Comparison of ENCODE assay signal across 8 cellular contexts in the genomic region with DNA sequence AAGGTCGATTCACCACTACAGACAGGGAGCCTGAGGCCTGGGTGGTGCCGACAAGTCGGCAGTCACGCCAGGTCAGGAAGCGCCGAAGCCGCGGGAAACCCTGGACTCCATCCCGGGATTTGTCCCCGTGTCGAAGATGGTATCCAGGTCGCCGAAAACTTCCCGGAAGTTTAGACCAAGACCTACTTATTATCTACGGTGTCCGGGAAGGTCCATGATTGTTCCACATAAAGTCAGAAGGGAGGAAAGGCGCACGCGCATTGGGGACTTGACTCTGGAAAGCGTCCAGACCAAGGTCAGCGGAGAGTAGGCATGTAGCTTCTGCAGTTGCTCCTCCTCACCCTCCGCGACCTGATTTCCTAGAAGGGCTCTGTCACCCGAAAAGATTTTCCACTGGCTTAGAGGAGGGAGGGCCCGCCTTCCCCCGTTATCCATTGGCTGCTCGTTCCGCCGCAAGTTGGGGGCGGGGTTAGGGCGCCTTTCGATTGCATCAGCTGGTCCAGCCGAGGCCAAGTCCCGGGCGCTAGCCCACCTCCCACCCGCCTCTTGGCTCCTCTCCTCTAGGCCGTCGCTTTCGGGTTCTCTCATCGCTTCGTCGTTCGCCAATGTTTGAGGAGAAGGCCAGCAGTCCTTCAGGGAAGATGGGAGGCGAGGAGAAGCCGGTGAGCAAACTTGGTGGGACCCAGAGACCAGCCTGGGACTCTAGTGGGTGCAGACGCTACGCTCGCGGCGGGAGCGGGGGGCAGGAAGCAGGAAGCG. TPM values are rescaled to one million over a fixed set of nuclear protein-coding genes. Genes with fewer than 3 reads are reported as not detected.
DNase-seq lines count a peak whose midpoint lies in the region; ATAC-seq, FAIRE-seq and TF ChIP-seq lines count a peak whose summit lies in the region.

TSS of gene TARS1 (plus strand) at position 484 of the 759 bp plus-strand sequence. CDS start at position 606, 122 bp downstream.

- H3K4me1 ChIP-seq in sigmoid colon, result peaks cover 0 to 54% (median 49%) of the 10 kb centered on the region in 4 donors

- H3K4me3 Mint-ChIP-seq in brain, result no peak within 1 kb of the TSS

- FAIRE-seq in A204.1 (lab: Jason Lieb, UNC) (peak; percentile 98), TTC549 (lab: Jason Lieb, UNC) (peak; percentile 90)

- no peaks in the 10 kb centered on the region for H3K9me3 Mint-ChIP-seq in brain

- peak within 1 kb of the TSS; percentile 93 to 96 (median 95) for H3K27ac ChIP-seq in sigmoid colon

- DNase-seq in NCI-H2107 treated with DMSO at 0.1 percent for 48 hours (lab: John Stamatoyannopoulos, UW; ENCODE audit: unreplicated experiment), result peak; percentile 99
- peak; percentile 99 for DNase-seq in iPS DF 4.7 (ENCODE audit: extremely low read depth, low spot score)
- DNase-seq in sigmoid colon, result peak; percentile 100

- ATAC-seq in GM18858 (IDR thresholded peaks at IDR 0.05; ENCODE audit: unreplicated experiment) (peak; percentile 89), HG03066 (IDR thresholded peaks at IDR 0.05; ENCODE audit: low read depth, unreplicated experiment) (peak; percentile 93)

- no peak within 1 kb of the TSS for H3K27ac Mint-ChIP-seq in brain

- peak; percentile 83 to 90 for TF ChIP-seq POLR2A in sigmoid colon (IDR thresholded peaks at IDR 0.05)

- peaks cover 33% of the 10 kb centered on the region for H3K4me1 Mint-ChIP-seq in brain

- 0% methylated on average over 52 of the region's 52 CpGs for WGBS in sigmoid colon, 2 donors

- no peaks in the 10 kb centered on the region for H3K27me3 Mint-ChIP-seq in brain

- peaks cover 0 to 7% (median under 1%) of the 10 kb centered on the region in 4 donors for H3K36me3 ChIP-seq in sigmoid colon

- no peaks in the 10 kb centered on the region for H3K9me3 ChIP-seq in sigmoid colon

- intact Hi-C loops in sigmoid colon (cut with DNase I), result loop anchor here (5.0 to 10.0 kb wide), 2 partner anchors 447 to 1474 kb away; partner anchors contain the start of genes BRIX1 and RAD1

- H3K27me3 ChIP-seq in sigmoid colon, result no peaks in the 10 kb centered on the region

- H3K36me3 Mint-ChIP-seq in brain, result peaks cover 20% of the 10 kb centered on the region

- peak within 1 kb of the TSS; percentile 67 to 83 (median 72) for H3K4me3 ChIP-seq in sigmoid colon

- TF ChIP-seq EP300 in sigmoid colon (IDR thresholded peaks at IDR 0.05), result peak in 2 of 4 donors; percentile 68 to 74

- TF ChIP-seq CTCF in brain (conservative IDR thresholded peaks at IDR 0.05) (no peak), sigmoid colon (IDR thresholded peaks at IDR 0.05) (no peak)

RNA-seq across cellular contexts. Expression of gene TARS1, which starts in this region (rescaled TPM):
- polyA plus RNA-seq in brain (ENCODE audit: insufficient read depth, low read depth, low replicate concordance) (125 TPM), sigmoid colon (100 to 1,000 TPM in 2 of 3 donors, 10 to 100 TPM in 1; 81.7 to 151 (median 121) TPM)
- 100 to 1,000 TPM; 110 to 128 (median 115) TPM for total RNA-seq in sigmoid colon

Comparison
In these comparisons a context has a peak if more than half of its experiments do, and no peak if none do; other contexts are left out.
1. Peak in every context shown above with its lines: DNase-seq, ATAC-seq, H3K4me3 ChIP-seq and H3K27ac ChIP-seq.